ENCODE assay signal across 8 cellular contexts in genomic region chrX:56764153-56764974, GRCh38. TPM values are rescaled to one million over a fixed set of nuclear protein-coding genes. Genes with fewer than 3 reads are reported as not detected.
DNase-seq lines count a peak whose midpoint lies in the region; ATAC-seq and TF ChIP-seq lines count a peak whose summit lies in the region.

No MANE protein-coding gene starts in this region.

- TF ChIP-seq EP300 in upper lobe of left lung (IDR thresholded peaks at IDR 0.05), result peak in 1 of 4 donors; percentile 31

- H4K8ac ChIP-seq in neuronal stem cell (ENCODE audit: low read depth, low read length), result no peak overlapping the region

- H3K4ac ChIP-seq in neuronal stem cell (ENCODE audit: low read length), result no peak overlapping the region

- H3K4me1 ChIP-seq in HUES6 (ENCODE audit: control insufficient read depth, insufficient read depth, low read length), result peaks cover 39% of the 10 kb centered on the region
- H3K4me1 ChIP-seq in neuronal stem cell (ENCODE audit: control insufficient read depth in 2 of 2, insufficient read depth in 1 of 2, low read depth in 1 of 2, low read length in 2 of 2), result no peaks in the 10 kb centered on the region
- H3K4me1 ChIP-seq in upper lobe of left lung, result peaks cover 4 to 38% (median 17%) of the 10 kb centered on the region in 4 donors

- H2AK5ac ChIP-seq in neuronal stem cell (ENCODE audit: low read depth, low read length), result no peak overlapping the region

- H3K9ac ChIP-seq in HUES6 (ENCODE audit: low read length), result peak overlapping the region; percentile 68
- H3K9ac ChIP-seq in neuronal stem cell (ENCODE audit: low read depth, low read length, poor library complexity), result no peak overlapping the region

- H3K23ac ChIP-seq in neuronal stem cell (ENCODE audit: low read depth, low read length, poor library complexity), result no peak overlapping the region

- H3K27ac ChIP-seq in HUES6 (ENCODE audit: low read depth, low read length) (peak overlapping the region; percentile 51; the same call in 1 of the 2 replicates), neuronal stem cell (replicated peaks; ENCODE audit: low read length) (no peak overlapping the region), upper lobe of left lung (peak overlapping the region in 2 of 4 donors; percentile 70 to 87)

- H2BK15ac ChIP-seq in neuronal stem cell (ENCODE audit: low read length), result no peak overlapping the region

- H4K91ac ChIP-seq in neuronal stem cell (ENCODE audit: low read depth, low read length, poor library complexity), result no peak overlapping the region

- no CpG with 5 or more reads among the region's 20 CpGs for WGBS in neuronal stem cell (ENCODE audit: extremely low coverage in 2 of 2, insufficient read length in 2 of 2, insufficient replicate concordance in 1 of 2), 2 donors
- WGBS in upper lobe of left lung, 2 donors, result 31% methylated on average over 3 to 18 of the region's 20 CpGs

- ATAC-seq in GM21447 (IDR thresholded peaks at IDR 0.05; ENCODE audit: unreplicated experiment) (peak; percentile 64), upper lobe of left lung (ENCODE audit: low FRiP score in 2 of 2) (peak; percentile 59 to 79)

- H3K36me3 ChIP-seq in HUES6 (ENCODE audit: control insufficient read depth, insufficient read depth, low read length), result no peaks in the 10 kb centered on the region
- H3K36me3 ChIP-seq in neuronal stem cell (replicated peaks in 1 of 2; ENCODE audit: control insufficient read depth in 2 of 2, insufficient read depth in 2 of 2, low read length in 2 of 2), result peaks cover 0 to 18% of the 10 kb centered on the region in 2 donors
- no peaks in the 10 kb centered on the region for H3K36me3 ChIP-seq in upper lobe of left lung
- H3K36me3 ChIP-seq in MG63, result no peaks in the 10 kb centered on the region

- H2BK5ac ChIP-seq in neuronal stem cell (ENCODE audit: low read length), result no peak overlapping the region

- H2BK12ac ChIP-seq in neuronal stem cell (ENCODE audit: low read length), result no peak overlapping the region

- DNase-seq in CMK (ENCODE audit: low read depth) (peak; percentile 53), activated T-cell treated with anti-CD3 and anti-CD28 coated beads for 24 hours (ENCODE audit: low read depth) (peak; percentile 56), fibroblast of mammary gland (ENCODE audit: low read depth) (peak; percentile 91), neuronal stem cell (ENCODE audit: low spot score) (peak; percentile 54), upper lobe of left lung (peak; percentile 37 to 69), MG63 (no peak)

- H2AFZ ChIP-seq in neuronal stem cell (ENCODE audit: low read length), result peak overlapping the region; percentile 70

- H3K18ac ChIP-seq in neuronal stem cell (ENCODE audit: low read length), result peak overlapping the region; percentile 2

- peak overlapping the region; percentile 36; the same call in 1 of the 2 replicates for H3K4me3 ChIP-seq in HUES6 (ENCODE audit: low read depth, low read length)
- peak overlapping the region; percentile 59 for H3K4me3 ChIP-seq in fibroblast of mammary gland (ENCODE audit: control insufficient read depth, low read depth, low read length)
- H3K4me3 ChIP-seq in neuronal stem cell (ENCODE audit: low read length in 2 of 2), result peak overlapping the region in 1 of 2 donors; percentile 41
- peak overlapping the region in 2 of 4 donors; percentile 5 to 51 for H3K4me3 ChIP-seq in upper lobe of left lung
- H3K4me3 ChIP-seq in MG63, result no peak overlapping the region

- H2BK120ac ChIP-seq in neuronal stem cell (ENCODE audit: low read depth, low read length), result no peak overlapping the region

- H3K4me2 ChIP-seq in neuronal stem cell (ENCODE audit: insufficient read depth, low read length, poor library complexity, severe bottlenecking), result no peak overlapping the region

- TF ChIP-seq CTCF in fibroblast of mammary gland (conservative IDR thresholded peaks at IDR 0.05; ENCODE audit: control insufficient read depth, insufficient read depth, low read depth, low read length) (peak; percentile 75), upper lobe of left lung (IDR thresholded peaks at IDR 0.05) (peak; percentile 34 to 76 (median 45))

- no peak for TF ChIP-seq POLR2A in upper lobe of left lung (IDR thresholded peaks at IDR 0.05)

- H3K9me3 ChIP-seq in HUES6 (ENCODE audit: control insufficient read depth, insufficient read depth, low read depth, low read length) (no peaks in the 10 kb centered on the region; the same call in 1 of the 2 replicates), neuronal stem cell (replicated peaks in 1 of 2; ENCODE audit: control insufficient read depth in 2 of 2, insufficient read depth in 1 of 2, low read depth in 1 of 2, low read length in 2 of 2) (no peaks in the 10 kb centered on the region), upper lobe of left lung (no peaks in the 10 kb centered on the region), MG63 (no peaks in the 10 kb centered on the region)

- H3K14ac ChIP-seq in neuronal stem cell (ENCODE audit: low read length), result no peak overlapping the region

- no peaks in the 10 kb centered on the region for H3K27me3 ChIP-seq in HUES6 (ENCODE audit: control insufficient read depth, insufficient read depth, low read length)
- no peaks in the 10 kb centered on the region for H3K27me3 ChIP-seq in neuronal stem cell (ENCODE audit: control insufficient read depth in 3 of 3, insufficient read depth in 3 of 3, low read depth in 1 of 3, low read length in 3 of 3)
- no peaks in the 10 kb centered on the region for H3K27me3 ChIP-seq in upper lobe of left lung
- H3K27me3 ChIP-seq in MG63, result no peaks in the 10 kb centered on the region

- H3K79me1 ChIP-seq in neuronal stem cell (ENCODE audit: low read depth, low read length), result no peaks in the 10 kb centered on the region

RNA-seq across cellular contexts. Expression of gene NBDY, which starts 35.3 kb away (rescaled TPM):
- polyA plus RNA-seq in neuronal stem cell (2013, experiment 1 of 2), result 113 TPM
- polyA plus RNA-seq in neuronal stem cell (2013, experiment 2 of 2), result 111 TPM
- total RNA-seq in upper lobe of left lung, result 10 to 100 TPM in 5 of 6 donors, 1 to 10 TPM in 1; 9.4 to 34.2 (median 14.4) TPM
- 5.4 and 9.2 TPM in 2 replicates for total RNA-seq in MG63 (2014; rRNA removed; shearing (Covaris generic); ENCODE audit: low replicate concordance)
